ENCODE assay signal across 8 cellular contexts in the genomic region with DNA sequence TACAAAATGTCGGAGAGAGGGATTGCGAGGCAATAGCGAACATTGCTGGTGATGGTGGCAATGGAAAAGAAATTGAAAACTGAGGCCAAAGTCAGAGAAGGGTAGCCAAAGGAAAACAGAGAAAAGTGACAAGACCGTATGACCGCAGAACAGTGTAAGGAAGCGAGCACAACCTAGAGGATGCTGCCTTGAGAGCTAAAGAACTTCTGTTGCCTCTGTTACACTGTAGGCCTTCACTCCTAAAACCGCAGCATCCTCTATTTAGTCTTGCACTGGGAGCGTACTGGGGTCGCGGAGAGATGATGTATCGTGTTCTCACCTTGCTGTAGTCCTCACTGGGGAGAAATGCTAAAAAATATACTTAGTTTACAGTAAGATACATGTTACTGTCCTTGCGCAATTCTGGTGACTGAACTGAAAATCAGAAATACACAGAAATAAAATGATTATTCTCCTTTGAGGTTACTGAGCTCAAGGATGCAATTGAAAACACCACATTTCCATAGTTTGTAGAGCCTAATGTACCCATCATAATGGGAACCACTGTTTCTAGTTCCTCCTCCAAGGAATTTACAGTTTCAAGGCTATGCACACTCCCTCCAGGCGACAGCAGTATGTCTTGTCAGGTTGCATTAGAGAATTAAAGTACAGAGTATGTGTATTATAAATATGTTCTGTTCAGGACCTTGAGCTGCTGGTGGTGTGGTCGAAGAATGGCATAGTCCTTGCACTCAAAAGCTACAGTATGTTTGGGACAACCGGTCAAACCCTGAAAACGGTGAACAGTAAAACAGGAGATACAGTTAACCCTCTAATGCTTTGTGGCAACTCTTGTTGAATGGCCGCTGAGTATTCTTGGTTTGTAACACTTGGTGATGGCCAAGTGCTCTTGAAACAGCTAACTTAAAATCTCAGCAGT. TPM values are rescaled to one million over a fixed set of nuclear protein-coding genes. Genes with fewer than 3 reads are reported as not detected.
A peak's percentile ranks its signal among the peaks of the same experiment; 100 is the strongest.
DNase-seq lines count a peak whose midpoint lies in the region; ATAC-seq, FAIRE-seq and TF ChIP-seq lines count a peak whose summit lies in the region.

No MANE protein-coding gene starts in this region.

- no peaks in the 10 kb centered on the region for H3K9me3 ChIP-seq in iPS-20b (ENCODE audit: insufficient read depth, low read depth, low read length)

- H3K4me1 Mint-ChIP-seq in activated T-cell treated with anti-CD3 and anti-CD28 coated beads, Interleukin-2, amount 50 U/mL, for 4 hours (ENCODE audit: low read depth), result peaks cover 42% of the 10 kb centered on the region
- peaks cover 20 to 40% of the 10 kb centered on the region in 2 donors for H3K4me1 Mint-ChIP-seq in stimulated activated naive B cell treated with anti-CD40 and anti-IgM and Interleukin-4, amounts not matched to agents 10 μg/mL and 1 μg/mL and 100 μg/mL, for 72 hours

- FAIRE-seq in D721Med (lab: Jason Lieb, UNC), result no peak

- no peaks in the 10 kb centered on the region for H3K9me3 Mint-ChIP-seq in activated T-cell treated with anti-CD3 and anti-CD28 coated beads, Interleukin-2, amount 50 U/mL, for 4 hours
- H3K9me3 Mint-ChIP-seq in stimulated activated naive B cell treated with anti-CD40 and anti-IgM and Interleukin-4, amounts not matched to agents 10 μg/mL and 1 μg/mL and 100 μg/mL, for 72 hours, result no peaks in the 10 kb centered on the region

- no peaks in the 10 kb centered on the region for H3K36me3 ChIP-seq in iPS-20b (ENCODE audit: insufficient read depth, low read depth, low read length)

- H3K27me3 ChIP-seq in iPS-20b (ENCODE audit: insufficient read depth, low read length), result no peaks in the 10 kb centered on the region

- ATAC-seq in activated T-cell treated with anti-CD3 and anti-CD28 coated beads, Interleukin-2, amount 50 U/mL, for 4 hours, result no peak
- ATAC-seq in stimulated activated naive B cell treated with anti-CD40 and anti-IgM and Interleukin-4, amounts not matched to agents 10 μg/mL and 1 μg/mL and 100 μg/mL, for 72 hours (replicated peaks), result peak; percentile 17 to 18
- no peak for ATAC-seq in GM21619 (IDR thresholded peaks at IDR 0.05; ENCODE audit: unreplicated experiment)

- TF ChIP-seq POLR2A in NB4 (IDR thresholded peaks at IDR 0.05; ENCODE audit: extremely low read depth, insufficient read length), result no peak

- peak overlapping the region; percentile 80 for H3K27ac ChIP-seq in iPS-20b (ENCODE audit: low read length)

- H3K9ac ChIP-seq in iPS-20b (ENCODE audit: low read depth, low read length), result peak overlapping the region; percentile 84; the same call in 1 of the 2 replicates

- H3K4me1 ChIP-seq in iPS-20b (ENCODE audit: insufficient read depth, low read length), result peaks cover 16% of the 10 kb centered on the region

- peaks cover 2% of the 10 kb centered on the region for H3K36me3 Mint-ChIP-seq in activated T-cell treated with anti-CD3 and anti-CD28 coated beads, Interleukin-2, amount 50 U/mL, for 4 hours (ENCODE audit: insufficient read depth)
- H3K36me3 Mint-ChIP-seq in stimulated activated naive B cell treated with anti-CD40 and anti-IgM and Interleukin-4, amounts not matched to agents 10 μg/mL and 1 μg/mL and 100 μg/mL, for 72 hours, result peaks cover 2 to 7% of the 10 kb centered on the region in 2 donors

- H3K27me3 Mint-ChIP-seq in activated T-cell treated with anti-CD3 and anti-CD28 coated beads, Interleukin-2, amount 50 U/mL, for 4 hours (ENCODE audit: low read depth), result no peaks in the 10 kb centered on the region
- no peaks in the 10 kb centered on the region for H3K27me3 Mint-ChIP-seq in stimulated activated naive B cell treated with anti-CD40 and anti-IgM and Interleukin-4, amounts not matched to agents 10 μg/mL and 1 μg/mL and 100 μg/mL, for 72 hours

- H3K27ac Mint-ChIP-seq in stimulated activated naive B cell treated with anti-CD40 and anti-IgM and Interleukin-4, amounts not matched to agents 10 μg/mL and 1 μg/mL and 100 μg/mL, for 72 hours, result peak overlapping the region; percentile 97

- peak overlapping the region; percentile 97 for H3K4me3 Mint-ChIP-seq in activated T-cell treated with anti-CD3 and anti-CD28 coated beads, Interleukin-2, amount 50 U/mL, for 4 hours
- peak overlapping the region; percentile 92 to 99 for H3K4me3 Mint-ChIP-seq in stimulated activated naive B cell treated with anti-CD40 and anti-IgM and Interleukin-4, amounts not matched to agents 10 μg/mL and 1 μg/mL and 100 μg/mL, for 72 hours

- H3K4me3 ChIP-seq in NB4 (ENCODE audit: low read depth, low read length), result peak overlapping the region; percentile 96
- peak overlapping the region; percentile 88 for H3K4me3 ChIP-seq in iPS-20b (ENCODE audit: low read length)

- no peak for DNase-seq in activated T-cell treated with anti-CD3 and anti-CD28 coated beads, Interleukin-2, amount 50 U/mL, for 4 hours
- DNase-seq in activated T-cell treated with anti-CD3 and anti-CD28 coated beads for 4 hours, result no peak
- peak; percentile 74 for DNase-seq in NB4 (ENCODE audit: low read depth)
- peak; percentile 45 for DNase-seq in amniotic epithelial cell (ENCODE audit: low read depth)
- DNase-seq in stimulated activated naive B cell treated with anti-CD40 and anti-IgM and Interleukin-4, amounts not matched to agents 10 μg/mL and 1 μg/mL and 100 μg/mL, for 72 hours, result no peak
- DNase-seq in D721Med (ENCODE audit: insufficient read length, low spot score), result no peak

- TF ChIP-seq CTCF in NB4 (IDR thresholded peaks at IDR 0.05; ENCODE audit: low read depth, low read length) (no peak), D721Med (IDR thresholded peaks at IDR 0.05; ENCODE audit: insufficient read depth, missing control alignments) (no peak)

RNA-seq across cellular contexts. Expression of gene NEK7, which starts 1.3 kb away (rescaled TPM):
- total RNA-seq in activated T-cell treated with anti-CD3 and anti-CD28 coated beads, Interleukin-2, amount 50 U/mL, for 4 hours, result 10 to 100 TPM; 62.3 to 72.1 (median 62.9) TPM

Comparison
In these comparisons a context has a peak if more than half of its experiments do, and no peak if none do; other contexts are left out.
1. ATAC-seq: peak in stimulated activated naive B cell treated with anti-CD40 and anti-IgM and Interleukin-4, amounts not matched to agents 10 μg/mL and 1 μg/mL and 100 μg/mL, for 72 hours (2 of 2); none in activated T-cell treated with anti-CD3 and anti-CD28 coated beads, Interleukin-2, amount 50 U/mL, for 4 hours (0 of 2) and GM21619 (single experiment).
2. DNase-seq: peak in NB4 (single experiment) and amniotic epithelial cell (single experiment); none in activated T-cell treated with anti-CD3 and anti-CD28 coated beads, Interleukin-2, amount 50 U/mL, for 4 hours (single experiment), activated T-cell treated with anti-CD3 and anti-CD28 coated beads for 4 hours (single experiment), stimulated activated naive B cell treated with anti-CD40 and anti-IgM and Interleukin-4, amounts not matched to agents 10 μg/mL and 1 μg/mL and 100 μg/mL, for 72 hours (single experiment) and D721Med (single experiment).